Comparison of ENCODE assay signal across 1 cellular context in genomic region chr22:37552560-37553163, GRCh38.
TF ChIP-seq lines count a peak whose summit lies in the region.

No MANE protein-coding gene starts in this region.

TF ChIP-seq in K562, 482 proteins besides CTCF, POLR2A, EP300 and RAD21 (continued from another document and continues in another):
- peak; percentile 54; the same call in 1 of the 2 replicates for TF ChIP-seq ZBTB2 (IDR thresholded peaks at IDR 0.05)
- TF ChIP-seq HMGXB4 (CRISPR knock-in tag; IDR thresholded peaks at IDR 0.05), result no peak
- TF ChIP-seq PHB (CRISPR knock-in tag; IDR thresholded peaks at IDR 0.05), result no peak
- TF ChIP-seq CC2D1A (IDR thresholded peaks at IDR 0.05), result peak; percentile 98
- TF ChIP-seq TAF9B (IDR thresholded peaks at IDR 0.05; ENCODE audit: partially characterized antibody), result no peak
- TF ChIP-seq SMARCA5 (IDR thresholded peaks at IDR 0.05), result no peak
- TF ChIP-seq GATAD2A (IDR thresholded peaks at IDR 0.05), result peak; percentile 60; the same call in 1 of the 2 replicates
- TF ChIP-seq PCBP2 (IDR thresholded peaks at IDR 0.05; ENCODE audit: low read depth, low read length, poor library complexity, severe bottlenecking), result no peak
- no peak for TF ChIP-seq BRD4 (IDR thresholded peaks at IDR 0.05)
- peak; percentile 67; the same call in 1 of the 2 replicates for TF ChIP-seq TOE1 (IDR thresholded peaks at IDR 0.05; ENCODE audit: borderline replicate concordance)
- TF ChIP-seq TOE1 (CRISPR knock-in tag; IDR thresholded peaks at IDR 0.05; ENCODE audit: borderline replicate concordance, low read depth), result no peak
- peak in 1 of 2 experiments; percentile 70 for TF ChIP-seq AFF1 (IDR thresholded peaks at IDR 0.05; ENCODE audit: low read depth in 1 of 2, partially characterized antibody in 2 of 2)
- 0 out of 2 replicates have a peak, but pooled peaks have one; percentile 60 for TF ChIP-seq MBD2 (IDR thresholded peaks at IDR 0.05; ENCODE audit: borderline replicate concordance, low read depth)
- no peak for TF ChIP-seq GTF2A2 (tag; IDR thresholded peaks at IDR 0.05)
- TF ChIP-seq ZNF740 (CRISPR knock-in tag; IDR thresholded peaks at IDR 0.05), result peak; percentile 68
- TF ChIP-seq ZNF740 (tag; IDR thresholded peaks at IDR 0.05), result no peak
- peak; percentile 95 to 97 for TF ChIP-seq KDM1A (IDR thresholded peaks at IDR 0.05)
- 0 out of 2 replicates have a peak, but pooled peaks have one; percentile 9 for TF ChIP-seq EGR1 (conservative IDR thresholded peaks at IDR 0.05)
- TF ChIP-seq ZNF384 (IDR thresholded peaks at IDR 0.05; ENCODE audit: low read depth, low read length), result 0 out of 2 replicates have a peak, but pooled peaks have one; percentile 14
- no peak for TF ChIP-seq L3MBTL2 (IDR thresholded peaks at IDR 0.05)
- TF ChIP-seq UBTF (IDR thresholded peaks at IDR 0.05; ENCODE audit: borderline replicate concordance in 1 of 2, low read depth in 2 of 2, low read length in 2 of 2), result no peak
- peak; percentile 95 for TF ChIP-seq HDAC2 (IDR thresholded peaks at IDR 0.05)
- peak; percentile 64; the same call in 1 of the 2 replicates for TF ChIP-seq HBP1 (CRISPR knock-in tag; IDR thresholded peaks at IDR 0.05)
- peak; percentile 81 for TF ChIP-seq ZNF175 (CRISPR knock-in tag; IDR thresholded peaks at IDR 0.05; ENCODE audit: low read depth)
- peak; percentile 98 for TF ChIP-seq CBFA2T2 (conservative IDR thresholded peaks at IDR 0.05)
- no peak for TF ChIP-seq E2F5 (CRISPR knock-in tag; IDR thresholded peaks at IDR 0.05)
- TF ChIP-seq ZNF518B (CRISPR knock-in tag; IDR thresholded peaks at IDR 0.05), result no peak
- peak; percentile 97 for TF ChIP-seq TFAP4 (CRISPR knock-in tag; IDR thresholded peaks at IDR 0.05; ENCODE audit: borderline replicate concordance)
- peak; percentile 94 for TF ChIP-seq ZNF589 (CRISPR knock-in tag; IDR thresholded peaks at IDR 0.05; ENCODE audit: low read depth)
- TF ChIP-seq PKNOX1 (IDR thresholded peaks at IDR 0.05), result peak; percentile 69
- TF ChIP-seq ZNF395 (CRISPR knock-in tag; IDR thresholded peaks at IDR 0.05), result peak; percentile 88; the same call in 1 of the 2 replicates
- peak; percentile 100 for TF ChIP-seq CTBP1 (IDR thresholded peaks at IDR 0.05; ENCODE audit: borderline replicate concordance)
- TF ChIP-seq YY1 (IDR thresholded peaks at IDR 0.05; ENCODE audit: borderline replicate concordance in 1 of 3, control insufficient read depth in 1 of 3, extremely low read depth in 1 of 3, insufficient read depth in 3 of 3, insufficient read length in 1 of 3, insufficient replicate concordance in 2 of 3, low read depth in 1 of 3, low read length in 2 of 3), result peak in 1 of 3 experiments; percentile 32
- TF ChIP-seq RCOR1 (IDR thresholded peaks at IDR 0.05; ENCODE audit: borderline replicate concordance in 1 of 2, low read depth in 2 of 2, low read length in 2 of 2), result peak; percentile 90 to 97; a peak in 3 of 4 replicates
- no peak for TF ChIP-seq RHOXF2B (CRISPR knock-in tag; conservative IDR thresholded peaks at IDR 0.05)
- no peak for TF ChIP-seq U2AF1 (optimal IDR thresholded peaks at IDR 0.05; ENCODE audit: low read depth, low read length)
- no peak for TF ChIP-seq BCL6 (CRISPR knock-in tag; IDR thresholded peaks at IDR 0.05)
- TF ChIP-seq ZKSCAN8 (CRISPR knock-in tag; IDR thresholded peaks at IDR 0.05), result peak; percentile 74
- TF ChIP-seq ZNF324 (CRISPR knock-in tag; IDR thresholded peaks at IDR 0.05), result no peak
- TF ChIP-seq GABPB1 (CRISPR knock-in tag; IDR thresholded peaks at IDR 0.05), result 0 out of 2 replicates have a peak, but pooled peaks have one; percentile 40
- TF ChIP-seq POLR2AphosphoS2 (IDR thresholded peaks at IDR 0.05; ENCODE audit: low read length), result no peak
